ENCODE assay signal across 8 cellular contexts in the genomic region with DNA sequence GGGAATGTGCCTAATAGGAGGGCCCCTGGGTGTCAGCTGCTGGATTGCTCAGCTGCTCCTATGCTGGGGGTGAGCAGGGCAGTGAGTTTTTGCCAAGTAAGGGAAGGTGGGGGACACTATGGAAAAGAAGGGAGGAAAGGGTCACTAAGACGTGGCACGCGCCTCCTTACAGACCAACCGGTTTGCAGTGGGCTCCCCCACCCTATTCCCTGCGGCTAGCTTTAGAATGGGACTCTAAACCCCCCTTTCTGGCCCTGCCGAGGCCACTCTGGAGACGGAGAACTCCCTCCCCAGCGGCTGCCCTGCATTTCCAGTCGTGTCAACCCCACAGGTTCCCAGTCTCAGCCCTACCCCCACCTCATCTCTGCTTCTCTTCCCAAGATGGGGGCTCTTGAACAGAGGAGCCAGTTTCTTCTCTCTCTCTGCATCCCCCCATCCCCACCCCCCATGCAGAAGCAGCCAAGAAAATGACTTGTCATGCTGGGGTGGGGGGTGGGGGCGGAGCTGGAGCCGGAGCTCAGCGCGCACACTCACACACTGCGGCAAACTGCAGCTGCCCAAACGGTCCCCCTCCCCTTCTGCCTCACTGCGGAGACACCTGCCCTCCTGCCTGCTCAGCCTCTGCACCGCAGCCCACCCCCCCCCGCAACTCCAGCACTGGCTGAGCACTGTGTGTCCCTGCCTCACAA. TPM values are rescaled to one million over a fixed set of nuclear protein-coding genes. Genes with fewer than 3 reads are reported as not detected.
DNase-seq lines count a peak whose midpoint lies in the region; ATAC-seq and TF ChIP-seq lines count a peak whose summit lies in the region.

No MANE protein-coding gene starts in this region.

- H3K27ac ChIP-seq in CD8-positive, alpha-beta T cell (ENCODE audit: low read depth, low read length), result no peak overlapping the region
- H3K27ac ChIP-seq in left ventricle myocardium inferior (replicated peaks) (peak overlapping the region; percentile 80), trophoblast cell (ENCODE audit: low read depth, low read length) (no peak overlapping the region)

- CTCF ChIA-PET in CD8-positive, alpha-beta T cell (lab: Charles Lee), result interaction anchor here (0.7 to 0.8 kb wide), 2 partner anchors 29 to 77 kb away, joined by 3 to 4 read pairs; no protein-coding TSS in a partner anchor

- peak overlapping the region; percentile 67 for H3K4me3 Mint-ChIP-seq in CD8-positive, alpha-beta T cell
- peak overlapping the region; percentile 46 for H3K4me3 Mint-ChIP-seq in activated T-helper 2 cell treated with anti-CD3 and anti-CD28 coated beads, Interferon-gamma antibody, Interleukin-2, Interleukin-4, amounts not matched to agents 10 μg/mL and 5 μg/mL and 100 μg/mL, durations not matched to agents 14 hours and 24 hours and 36 hours (ENCODE audit: low read depth)

- H3K4me3 ChIP-seq in CD8-positive, alpha-beta T cell (ENCODE audit: low read depth, low read length), result peak overlapping the region; percentile 8
- H3K4me3 ChIP-seq in left ventricle myocardium inferior (peak overlapping the region; percentile 66), trophoblast cell (ENCODE audit: low read depth, low read length) (peak overlapping the region; percentile 56)

- no peak overlapping the region for H3K18ac ChIP-seq in trophoblast cell (ENCODE audit: low read length)

- peak; percentile 60 for ATAC-seq in CD8-positive, alpha-beta T cell
- ATAC-seq in GM21526 (IDR thresholded peaks at IDR 0.05; ENCODE audit: low FRiP score, unreplicated experiment) (no peak), HG03439 (IDR thresholded peaks at IDR 0.05; ENCODE audit: unreplicated experiment) (no peak)

- no CpG with 5 or more reads among the region's 18 CpGs for WGBS in trophoblast cell (ENCODE audit: extremely low coverage, insufficient coverage, insufficient read length)

- H2AFZ ChIP-seq in trophoblast cell (ENCODE audit: insufficient read depth, low read length, poor library complexity), result peak overlapping the region; percentile 27

- H2BK5ac ChIP-seq in trophoblast cell (ENCODE audit: low read depth, low read length, poor library complexity), result no peak overlapping the region

- H3K27me3 ChIP-seq in CD8-positive, alpha-beta T cell (ENCODE audit: insufficient read depth, low read length), result no peaks in the 10 kb centered on the region
- H3K27me3 ChIP-seq in left ventricle myocardium inferior (ENCODE audit: low read depth) (peaks cover 8% of the 10 kb centered on the region), trophoblast cell (ENCODE audit: insufficient read depth, low read length) (no peaks in the 10 kb centered on the region)

- DNase-seq in CD8-positive, alpha-beta T cell, result peak in 2 of 7 experiments; percentile 13 to 47
- peak; percentile 42 for DNase-seq in NCI-H1092 (lab: John Stamatoyannopoulos, UW)
- DNase-seq in activated T-helper 2 cell treated with anti-CD3 and anti-CD28 coated beads, Interferon-gamma antibody, Interleukin-2, Interleukin-4, amounts not matched to agents 10 μg/mL and 5 μg/mL and 100 μg/mL, durations not matched to agents 14 hours and 24 hours and 36 hours (ENCODE audit: low spot score), result no peak
- no peak for DNase-seq in left ventricle myocardium inferior
- DNase-seq in trophoblast cell, result no peak
- DNase-seq in activated gamma-delta T cell treated with Interleukin-2 at 50 U/mL for 16 hours, result no peak

- POLR2A ChIA-PET in CD8-positive, alpha-beta T cell (lab: Charles Lee), result no interaction called here

- peaks cover 6% of the 10 kb centered on the region for H3K79me1 ChIP-seq in trophoblast cell (ENCODE audit: low read length)

- H4K8ac ChIP-seq in trophoblast cell (ENCODE audit: low read depth, low read length), result peak overlapping the region; percentile 13

- H3K14ac ChIP-seq in trophoblast cell (ENCODE audit: low read length), result no peak overlapping the region

- H4K91ac ChIP-seq in trophoblast cell (ENCODE audit: low read depth, low read length), result no peak overlapping the region

- H3K36me3 ChIP-seq in CD8-positive, alpha-beta T cell (ENCODE audit: insufficient read depth, low read length), result no peaks in the 10 kb centered on the region
- H3K36me3 ChIP-seq in left ventricle myocardium inferior, result peaks cover 28% of the 10 kb centered on the region
- H3K36me3 ChIP-seq in trophoblast cell (ENCODE audit: control insufficient read depth in 1 of 2, insufficient read depth in 2 of 2, low read length in 2 of 2), result peaks cover 8 to 9% of the 10 kb centered on the region in 2 experiments

- intact Hi-C loops in CD8-positive, alpha-beta T cell (cut with DNase I, micrococcal nuclease), result loop anchor here (10.0 kb wide), 5 partner anchors 227 to 1243 kb away; partner anchors contain the start of genes ELL3 (in 1 of the 2), GANC (in 1 of the 2), MFAP1 (in 1 of the 2) and PDIA3 (in 1 of the 2)
- intact Hi-C loops in activated T-helper 2 cell treated with anti-CD3 and anti-CD28 coated beads, Interferon-gamma antibody, Interleukin-2, Interleukin-4, amounts not matched to agents 10 μg/mL and 5 μg/mL and 100 μg/mL, durations not matched to agents 14 hours and 24 hours and 36 hours (cut with micrococcal nuclease), result no loop called here
- intact Hi-C loops in left ventricle myocardium inferior (cut with micrococcal nuclease), result no loop called here

- H3K9ac ChIP-seq in trophoblast cell (ENCODE audit: low read length), result peak overlapping the region; percentile 13

- no peaks in the 10 kb centered on the region for H3K9me3 Mint-ChIP-seq in CD8-positive, alpha-beta T cell
- H3K9me3 Mint-ChIP-seq in activated T-helper 2 cell treated with anti-CD3 and anti-CD28 coated beads, Interferon-gamma antibody, Interleukin-2, Interleukin-4, amounts not matched to agents 10 μg/mL and 5 μg/mL and 100 μg/mL, durations not matched to agents 14 hours and 24 hours and 36 hours, result no peaks in the 10 kb centered on the region

- H2BK12ac ChIP-seq in trophoblast cell (ENCODE audit: low read length), result no peak overlapping the region

- H3K27ac Mint-ChIP-seq in CD8-positive, alpha-beta T cell, result no peak overlapping the region
- no peak overlapping the region for H3K27ac Mint-ChIP-seq in activated T-helper 2 cell treated with anti-CD3 and anti-CD28 coated beads, Interferon-gamma antibody, Interleukin-2, Interleukin-4, amounts not matched to agents 10 μg/mL and 5 μg/mL and 100 μg/mL, durations not matched to agents 14 hours and 24 hours and 36 hours

- H3K36me3 Mint-ChIP-seq in CD8-positive, alpha-beta T cell, result no peaks in the 10 kb centered on the region
- peaks cover 6% of the 10 kb centered on the region for H3K36me3 Mint-ChIP-seq in activated T-helper 2 cell treated with anti-CD3 and anti-CD28 coated beads, Interferon-gamma antibody, Interleukin-2, Interleukin-4, amounts not matched to agents 10 μg/mL and 5 μg/mL and 100 μg/mL, durations not matched to agents 14 hours and 24 hours and 36 hours (ENCODE audit: low read depth)

- peaks cover 16% of the 10 kb centered on the region for H3K27me3 Mint-ChIP-seq in CD8-positive, alpha-beta T cell (ENCODE audit: low read depth)
- peaks cover 30% of the 10 kb centered on the region for H3K27me3 Mint-ChIP-seq in activated T-helper 2 cell treated with anti-CD3 and anti-CD28 coated beads, Interferon-gamma antibody, Interleukin-2, Interleukin-4, amounts not matched to agents 10 μg/mL and 5 μg/mL and 100 μg/mL, durations not matched to agents 14 hours and 24 hours and 36 hours (ENCODE audit: low read depth)

- no peak for TF ChIP-seq CTCF in CD8-positive, alpha-beta T cell (IDR thresholded peaks at IDR 0.05)
- no peak for TF ChIP-seq CTCF in left ventricle myocardium inferior (IDR thresholded peaks at IDR 0.05; ENCODE audit: borderline replicate concordance)

- no peaks in the 10 kb centered on the region for H3K79me2 ChIP-seq in trophoblast cell (ENCODE audit: control insufficient read depth, insufficient read depth, low read length, poor library complexity)

- no peaks in the 10 kb centered on the region for H3K9me3 ChIP-seq in CD8-positive, alpha-beta T cell (ENCODE audit: low read length)
- H3K9me3 ChIP-seq in left ventricle myocardium inferior (replicated peaks) (no peaks in the 10 kb centered on the region), trophoblast cell (ENCODE audit: insufficient read depth, low read depth, low read length) (no peaks in the 10 kb centered on the region)

- no peak overlapping the region for H3K4ac ChIP-seq in trophoblast cell (ENCODE audit: low read depth, low read length)

- H3K4me1 Mint-ChIP-seq in CD8-positive, alpha-beta T cell (ENCODE audit: low read depth), result peaks cover 30% of the 10 kb centered on the region
- peaks cover 51% of the 10 kb centered on the region for H3K4me1 Mint-ChIP-seq in activated T-helper 2 cell treated with anti-CD3 and anti-CD28 coated beads, Interferon-gamma antibody, Interleukin-2, Interleukin-4, amounts not matched to agents 10 μg/mL and 5 μg/mL and 100 μg/mL, durations not matched to agents 14 hours and 24 hours and 36 hours (ENCODE audit: low read depth)

- H2BK120ac ChIP-seq in trophoblast cell (ENCODE audit: insufficient read depth, low read length, poor library complexity), result no peak overlapping the region

- H4K12ac ChIP-seq in trophoblast cell (ENCODE audit: low read depth, low read length), result no peak overlapping the region

- no peak overlapping the region for H2AK5ac ChIP-seq in trophoblast cell (ENCODE audit: low read length)

- H3K23ac ChIP-seq in trophoblast cell (ENCODE audit: low read length), result no peak overlapping the region

- H3K4me2 ChIP-seq in trophoblast cell (ENCODE audit: low read length), result peak overlapping the region; percentile 85

- peaks cover 28% of the 10 kb centered on the region for H3K4me1 ChIP-seq in CD8-positive, alpha-beta T cell (ENCODE audit: insufficient read depth, low read length)
- H3K4me1 ChIP-seq in left ventricle myocardium inferior (peaks cover 58% of the 10 kb centered on the region), trophoblast cell (ENCODE audit: control insufficient read depth in 1 of 2, insufficient read depth in 2 of 2, low read length in 2 of 2) (peaks cover 9 to 21% of the 10 kb centered on the region in 2 experiments)

RNA-seq across cellular contexts. Expression of gene MAP1A, which starts 0.8 kb away (rescaled TPM):
- under 1 TPM; 0.75 to 0.92 TPM for total RNA-seq in CD8-positive, alpha-beta T cell
- total RNA-seq in activated T-helper 2 cell treated with anti-CD3 and anti-CD28 coated beads, Interferon-gamma antibody, Interleukin-2, Interleukin-4, amounts not matched to agents 10 μg/mL and 5 μg/mL and 100 μg/mL, durations not matched to agents 14 hours and 24 hours and 36 hours, result 1.9 TPM in 2 replicates
- 56.0 TPM for total RNA-seq in left ventricle myocardium inferior
- 4.6 and 5.0 TPM in 2 replicates for polyA plus RNA-seq in trophoblast cell (2013)

RNA-seq across cellular contexts. Expression of gene TP53BP1, which starts 25.3 kb away (rescaled TPM):
- 10 to 100 TPM; 54.6 to 59.7 TPM for total RNA-seq in CD8-positive, alpha-beta T cell
- total RNA-seq in activated T-helper 2 cell treated with anti-CD3 and anti-CD28 coated beads, Interferon-gamma antibody, Interleukin-2, Interleukin-4, amounts not matched to agents 10 μg/mL and 5 μg/mL and 100 μg/mL, durations not matched to agents 14 hours and 24 hours and 36 hours, result 43.8 and 46.6 TPM in 2 replicates
- total RNA-seq in left ventricle myocardium inferior, result 28.6 TPM
- polyA plus RNA-seq in trophoblast cell (2013), result 22.8 TPM in 2 replicates

Comparison
In these comparisons a context has a peak if more than half of its experiments do, and no peak if none do; other contexts are left out.
1. H3K4me3 ChIP-seq: peak in every context shown above with its lines; median percentile 66 in left ventricle myocardium inferior; 56 in trophoblast cell; 8 in CD8-positive, alpha-beta T cell.
2. RNA of gene MAP1A, which starts 0.8 kb away (total RNA-seq): 56.0 TPM in left ventricle myocardium inferior (single experiment); 1.9 TPM in activated T-helper 2 cell treated with anti-CD3 and anti-CD28 coated beads, Interferon-gamma antibody, Interleukin-2, Interleukin-4, amounts not matched to agents 10 μg/mL and 5 μg/mL and 100 μg/mL, durations not matched to agents 14 hours and 24 hours and 36 hours and 0.75 to 0.92 TPM in CD8-positive, alpha-beta T cell; every median in the first group is over 10 times any median in the second.
3. intact Hi-C loops: an anchor here in CD8-positive, alpha-beta T cell (10.0 kb wide); none called in activated T-helper 2 cell treated with anti-CD3 and anti-CD28 coated beads, Interferon-gamma antibody, Interleukin-2, Interleukin-4, amounts not matched to agents 10 μg/mL and 5 μg/mL and 100 μg/mL, durations not matched to agents 14 hours and 24 hours and 36 hours and left ventricle myocardium inferior.